Comparison of ENCODE assay signal across 1 cellular context in the genomic region with DNA sequence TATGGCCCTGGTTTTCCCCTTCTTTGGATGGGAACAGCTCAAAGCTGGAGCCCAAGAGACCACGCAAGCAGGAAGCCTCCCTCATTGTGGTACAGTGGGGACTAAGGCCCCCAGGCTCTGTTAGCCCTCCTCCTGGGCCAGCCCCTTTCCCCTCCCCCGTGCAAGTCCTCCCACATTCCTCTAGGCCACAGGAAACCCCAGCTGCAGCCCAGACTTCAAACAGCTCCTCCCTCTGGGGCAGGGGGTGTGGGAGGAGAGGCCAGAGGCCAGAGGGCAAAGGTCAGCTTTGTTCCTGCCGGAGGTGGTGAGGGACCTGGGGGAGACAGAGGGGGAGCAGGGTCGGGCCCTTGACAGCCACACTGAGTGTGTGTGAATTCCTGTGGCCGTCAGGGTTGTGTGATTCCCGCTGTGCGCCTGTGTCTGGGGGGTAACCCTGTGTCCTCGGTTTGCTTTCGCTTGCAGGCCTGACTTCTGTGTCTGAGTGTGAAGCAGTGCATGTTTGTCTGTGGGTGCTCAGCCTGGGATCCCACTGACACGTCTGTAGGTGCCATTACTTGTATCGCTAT.
TF ChIP-seq lines count a peak whose summit lies in the region.

No MANE protein-coding gene starts in this region.

TF ChIP-seq in HepG2, 621 proteins besides CTCF, POLR2A, EP300 and RAD21 (continued from another document and continues in another):
- TF ChIP-seq, protein P1, sequence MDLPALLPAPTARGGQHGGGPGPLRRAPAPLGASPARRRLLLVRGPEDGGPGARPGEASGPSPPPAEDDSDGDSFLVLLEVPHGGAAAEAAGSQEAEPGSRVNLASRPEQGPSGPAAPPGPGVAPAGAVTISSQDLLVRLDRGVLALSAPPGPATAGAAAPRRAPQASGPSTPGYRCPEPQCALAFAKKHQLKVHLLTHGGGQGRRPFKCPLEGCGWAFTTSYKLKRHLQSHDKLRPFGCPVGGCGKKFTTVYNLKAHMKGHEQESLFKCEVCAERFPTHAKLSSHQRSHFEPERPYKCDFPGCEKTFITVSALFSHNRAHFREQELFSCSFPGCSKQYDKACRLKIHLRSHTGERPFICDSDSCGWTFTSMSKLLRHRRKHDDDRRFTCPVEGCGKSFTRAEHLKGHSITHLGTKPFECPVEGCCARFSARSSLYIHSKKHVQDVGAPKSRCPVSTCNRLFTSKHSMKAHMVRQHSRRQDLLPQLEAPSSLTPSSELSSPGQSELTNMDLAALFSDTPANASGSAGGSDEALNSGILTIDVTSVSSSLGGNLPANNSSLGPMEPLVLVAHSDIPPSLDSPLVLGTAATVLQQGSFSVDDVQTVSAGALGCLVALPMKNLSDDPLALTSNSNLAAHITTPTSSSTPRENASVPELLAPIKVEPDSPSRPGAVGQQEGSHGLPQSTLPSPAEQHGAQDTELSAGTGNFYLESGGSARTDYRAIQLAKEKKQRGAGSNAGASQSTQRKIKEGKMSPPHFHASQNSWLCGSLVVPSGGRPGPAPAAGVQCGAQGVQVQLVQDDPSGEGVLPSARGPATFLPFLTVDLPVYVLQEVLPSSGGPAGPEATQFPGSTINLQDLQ (CRISPR knock-in tag; IDR thresholded peaks at IDR 0.05), result 0 out of 2 replicates have a peak, but pooled peaks have one; percentile 75
- TF ChIP-seq MLLT10 (CRISPR knock-in tag; IDR thresholded peaks at IDR 0.05), result no peak
- TF ChIP-seq RERE (CRISPR knock-in tag; IDR thresholded peaks at IDR 0.05; ENCODE audit: low read depth), result peak; percentile 92
- no peak for TF ChIP-seq GLI4 (CRISPR knock-in tag; IDR thresholded peaks at IDR 0.05; ENCODE audit: borderline replicate concordance)
- TF ChIP-seq FOXA3 (CRISPR knock-in tag; IDR thresholded peaks at IDR 0.05), result peak; percentile 83; the same call in 1 of the 2 replicates
- no peak for TF ChIP-seq ZNF335 (CRISPR knock-in tag; IDR thresholded peaks at IDR 0.05)
- no peak for TF ChIP-seq KLF6 (CRISPR knock-in tag; IDR thresholded peaks at IDR 0.05)
- no peak for TF ChIP-seq SMARCC2 (IDR thresholded peaks at IDR 0.05)
- no peak for TF ChIP-seq ZBED4 (CRISPR knock-in tag; IDR thresholded peaks at IDR 0.05; ENCODE audit: borderline replicate concordance)
- TF ChIP-seq IKZF4 (CRISPR knock-in tag; IDR thresholded peaks at IDR 0.05; ENCODE audit: borderline replicate concordance, low read depth, not compliant biosample characterization), result peak; percentile 81
- peak; percentile 9; the same call in 1 of the 2 replicates for TF ChIP-seq BHLHE40 (IDR thresholded peaks at IDR 0.05; ENCODE audit: low read length)
- no peak for TF ChIP-seq ZFP36L1 (CRISPR knock-in tag; IDR thresholded peaks at IDR 0.05)
- TF ChIP-seq SNRNP70 (IDR thresholded peaks at IDR 0.05; ENCODE audit: low read depth, low read length), result no peak
- TF ChIP-seq ZNF251 (CRISPR knock-in tag; IDR thresholded peaks at IDR 0.05), result no peak
- TF ChIP-seq PHF20 (CRISPR knock-in tag; IDR thresholded peaks at IDR 0.05), result peak; percentile 53; the same call in 1 of the 2 replicates
- TF ChIP-seq ZNF512B (CRISPR knock-in tag; IDR thresholded peaks at IDR 0.05; ENCODE audit: borderline replicate concordance), result no peak
- TF ChIP-seq NFRKB (IDR thresholded peaks at IDR 0.05), result no peak
- no peak; the same call in 1 of the 2 replicates for TF ChIP-seq E2F1 (CRISPR knock-in tag; IDR thresholded peaks at IDR 0.05)
- TF ChIP-seq ZNF670 (CRISPR knock-in tag; IDR thresholded peaks at IDR 0.05; ENCODE audit: borderline replicate concordance), result peak; percentile 32; the same call in 1 of the 2 replicates
- no peak for TF ChIP-seq JDP2 (CRISPR knock-in tag; IDR thresholded peaks at IDR 0.05; ENCODE audit: borderline replicate concordance)
- peak; percentile 97 for TF ChIP-seq ETV5 (CRISPR knock-in tag; IDR thresholded peaks at IDR 0.05; ENCODE audit: borderline replicate concordance)
- TF ChIP-seq ZNF597 (CRISPR knock-in tag; IDR thresholded peaks at IDR 0.05), result no peak
- TF ChIP-seq, protein P2, sequence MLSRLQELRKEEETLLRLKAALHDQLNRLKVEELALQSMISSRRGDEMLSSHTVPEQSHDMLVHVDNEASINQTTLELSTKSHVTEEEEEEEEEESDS (CRISPR knock-in tag; IDR thresholded peaks at IDR 0.05; ENCODE audit: borderline replicate concordance), result no peak
- TF ChIP-seq MAZ (IDR thresholded peaks at IDR 0.05; ENCODE audit: borderline replicate concordance, low read depth, low read length), result peak; percentile 86
- TF ChIP-seq MAZ (CRISPR knock-in tag; IDR thresholded peaks at IDR 0.05; ENCODE audit: low read depth), result peak; percentile 91; the same call in 1 of the 2 replicates
- TF ChIP-seq, protein P3, sequence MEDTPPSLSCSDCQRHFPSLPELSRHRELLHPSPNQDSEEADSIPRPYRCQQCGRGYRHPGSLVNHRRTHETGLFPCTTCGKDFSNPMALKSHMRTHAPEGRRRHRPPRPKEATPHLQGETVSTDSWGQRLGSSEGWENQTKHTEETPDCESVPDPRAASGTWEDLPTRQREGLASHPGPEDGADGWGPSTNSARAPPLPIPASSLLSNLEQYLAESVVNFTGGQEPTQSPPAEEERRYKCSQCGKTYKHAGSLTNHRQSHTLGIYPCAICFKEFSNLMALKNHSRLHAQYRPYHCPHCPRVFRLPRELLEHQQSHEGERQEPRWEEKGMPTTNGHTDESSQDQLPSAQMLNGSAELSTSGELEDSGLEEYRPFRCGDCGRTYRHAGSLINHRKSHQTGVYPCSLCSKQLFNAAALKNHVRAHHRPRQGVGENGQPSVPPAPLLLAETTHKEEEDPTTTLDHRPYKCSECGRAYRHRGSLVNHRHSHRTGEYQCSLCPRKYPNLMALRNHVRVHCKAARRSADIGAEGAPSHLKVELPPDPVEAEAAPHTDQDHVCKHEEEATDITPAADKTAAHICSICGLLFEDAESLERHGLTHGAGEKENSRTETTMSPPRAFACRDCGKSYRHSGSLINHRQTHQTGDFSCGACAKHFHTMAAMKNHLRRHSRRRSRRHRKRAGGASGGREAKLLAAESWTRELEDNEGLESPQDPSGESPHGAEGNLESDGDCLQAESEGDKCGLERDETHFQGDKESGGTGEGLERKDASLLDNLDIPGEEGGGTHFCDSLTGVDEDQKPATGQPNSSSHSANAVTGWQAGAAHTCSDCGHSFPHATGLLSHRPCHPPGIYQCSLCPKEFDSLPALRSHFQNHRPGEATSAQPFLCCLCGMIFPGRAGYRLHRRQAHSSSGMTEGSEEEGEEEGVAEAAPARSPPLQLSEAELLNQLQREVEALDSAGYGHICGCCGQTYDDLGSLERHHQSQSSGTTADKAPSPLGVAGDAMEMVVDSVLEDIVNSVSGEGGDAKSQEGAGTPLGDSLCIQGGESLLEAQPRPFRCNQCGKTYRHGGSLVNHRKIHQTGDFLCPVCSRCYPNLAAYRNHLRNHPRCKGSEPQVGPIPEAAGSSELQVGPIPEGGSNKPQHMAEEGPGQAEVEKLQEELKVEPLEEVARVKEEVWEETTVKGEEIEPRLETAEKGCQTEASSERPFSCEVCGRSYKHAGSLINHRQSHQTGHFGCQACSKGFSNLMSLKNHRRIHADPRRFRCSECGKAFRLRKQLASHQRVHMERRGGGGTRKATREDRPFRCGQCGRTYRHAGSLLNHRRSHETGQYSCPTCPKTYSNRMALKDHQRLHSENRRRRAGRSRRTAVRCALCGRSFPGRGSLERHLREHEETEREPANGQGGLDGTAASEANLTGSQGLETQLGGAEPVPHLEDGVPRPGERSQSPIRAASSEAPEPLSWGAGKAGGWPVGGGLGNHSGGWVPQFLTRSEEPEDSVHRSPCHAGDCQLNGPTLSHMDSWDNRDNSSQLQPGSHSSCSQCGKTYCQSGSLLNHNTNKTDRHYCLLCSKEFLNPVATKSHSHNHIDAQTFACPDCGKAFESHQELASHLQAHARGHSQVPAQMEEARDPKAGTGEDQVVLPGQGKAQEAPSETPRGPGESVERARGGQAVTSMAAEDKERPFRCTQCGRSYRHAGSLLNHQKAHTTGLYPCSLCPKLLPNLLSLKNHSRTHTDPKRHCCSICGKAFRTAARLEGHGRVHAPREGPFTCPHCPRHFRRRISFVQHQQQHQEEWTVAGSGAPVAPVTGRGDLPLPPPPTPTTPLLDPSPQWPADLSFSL (CRISPR knock-in tag; IDR thresholded peaks at IDR 0.05), result peak; percentile 96
